30 cellular contexts compared by ENCODE assay signal in genomic region chr1:17777330-17777729, GRCh38. TPM values are rescaled to one million over a fixed set of nuclear protein-coding genes. Genes with fewer than 3 reads are reported as not detected.
"Had no signal": no experiment of that assay in that cellular context is flagged by ENCODE, and none has a peak within 500 bp of the region (broad histone marks: within the 10 kb centered on the region; RNA-seq: fewer than 3 reads in every experiment).

No MANE protein-coding gene starts in this region.

- H3K4me3 ChIP-seq: ascending aorta, breast epithelium, cardiac muscle cell had no signal

- H3K27me3 ChIP-seq: ascending aorta, cardiac muscle cell had no signal

- FAIRE-seq: colon, frontal cortex had no signal

- H3K36me3 ChIP-seq: ascending aorta, breast epithelium, cardiac muscle cell had no signal

- H3K9me3 ChIP-seq: ascending aorta, breast epithelium had no signal

- H3K27ac ChIP-seq: ascending aorta, breast epithelium, cardiac muscle cell had no signal

- DNase-seq: activated CD4-positive, alpha-beta memory T cell treated with anti-CD3 and anti-CD28 coated beads for 36 hours; activated CD4-positive, alpha-beta T cell treated with anti-CD3 and anti-CD28 coated beads for 36 hours; activated CD4-positive, alpha-beta T cell treated with anti-CD3 and anti-CD28 coated beads, Interleukin-2, amount 10 ng/mL, durations not matched to agents 24 days and 14 days; activated CD4-positive, CD25-positive, alpha-beta regulatory T cell; activated CD4-positive, CD25-positive, alpha-beta regulatory T cell treated with anti-CD3 and anti-CD28 coated beads, Interleukin-2, amount 50 U/mL, for 72 hours; activated CD8-positive, alpha-beta memory T cell treated with anti-CD3 and anti-CD28 coated beads, Interleukin-2, amount 10 ng/mL, durations not matched to agents 7 days and 5 days; activated CD8-positive, alpha-beta memory T cell treated with anti-CD3 and anti-CD28 coated beads, Interleukin-2, amount 50 U/mL, for 4 hours; activated CD8-positive, alpha-beta T cell treated with anti-CD3 and anti-CD28 coated beads, Interleukin-2, amount 10 ng/mL, durations not matched to agents 7 days and 5 days; activated gamma-delta T cell; activated naive CD4-positive, alpha-beta T cell; activated naive CD4-positive, alpha-beta T cell treated with anti-CD3 and anti-CD28 coated beads, Interleukin-2, amount 10 ng/mL, durations not matched to agents 7 days and 5 days; activated naive CD8-positive, alpha-beta T cell treated with anti-CD3 and anti-CD28 coated beads, Interleukin-2, amount 10 ng/mL, durations not matched to agents 7 days and 5 days; activated T-cell treated with anti-CD3 and anti-CD28 coated beads, Interleukin-2, amount 50 U/mL, for 24 hours; activated T-cell treated with anti-CD3 and anti-CD28 coated beads, Interleukin-2, amount 50 U/mL, for 72 hours; central memory CD4-positive, alpha-beta T cell; cortex of kidney; dermis blood vessel endothelial cell; effector CD4-positive, alpha-beta T cell; foreskin fibroblast; head of caudate nucleus; T-helper 2 cell had no signal

- H3K4me1 ChIP-seq: ascending aorta, breast epithelium had no signal

RNA-seq across cellular contexts. Expression of gene ACTL8, which starts 22.2 kb away (rescaled TPM):
- total RNA-seq: activated CD4-positive, alpha-beta memory T cell treated with anti-CD3 and anti-CD28 coated beads for 36 hours; activated CD4-positive, alpha-beta T cell treated with anti-CD3 and anti-CD28 coated beads, Interleukin-2, amount 10 ng/mL, durations not matched to agents 24 days and 14 days; activated CD8-positive, alpha-beta memory T cell treated with anti-CD3 and anti-CD28 coated beads for 36 hours; activated CD8-positive, alpha-beta memory T cell treated with anti-CD3 and anti-CD28 coated beads, Interleukin-2, amount 10 ng/mL, durations not matched to agents 7 days and 5 days; activated CD8-positive, alpha-beta T cell treated with anti-CD3 and anti-CD28 coated beads, Interleukin-2, amount 10 ng/mL, durations not matched to agents 7 days and 5 days; activated naive CD8-positive, alpha-beta T cell treated with anti-CD3 and anti-CD28 coated beads, Interleukin-2, amount 10 ng/mL, durations not matched to agents 7 days and 5 days; activated T-cell treated with anti-CD3 and anti-CD28 coated beads, Interleukin-2, amount 50 U/mL, for 72 hours; ascending aorta; breast epithelium; cardiac muscle cell; chondrocyte; dermis blood vessel endothelial cell; epithelial cell of proximal tubule; T-helper 1 cell treated with Interleukin-12 subunit alpha and Interleukin-12 subunit beta and Interleukin-4 antibody, amounts not matched to agents 30 ng/mL and 1 ng/mL, for 36 hours had no signal
- polyA plus RNA-seq: cardiac muscle cell had no signal
